Comparison of ENCODE assay signal across 16 cellular contexts in genomic region chr16:57482845-57483545, GRCh38.
"Had no signal": no experiment of that assay in that cellular context is flagged by ENCODE, and none has a peak within 500 bp of the region (broad histone marks: within the 10 kb centered on the region; RNA-seq: fewer than 3 reads in every experiment).

No MANE protein-coding gene starts in this region.

- H3K36me3 ChIP-seq: ascending aorta, esophagus muscularis mucosa, left lung, right lobe of liver had no signal

- H3K4me3 ChIP-seq: ascending aorta, esophagus muscularis mucosa, left lung, right lobe of liver, testis had no signal

- ATAC-seq: activated CD8-positive, alpha-beta T cell treated with anti-CD3 and anti-CD28 coated beads, Interleukin-2, amount 10 ng/mL, durations not matched to agents 7 days and 5 days; activated T-cell treated with anti-CD3 and anti-CD28 coated beads, Interleukin-2, amount 50 U/mL, for 72 hours; left lung; natural killer cell; right lobe of liver; stimulated activated naive CD8-positive, alpha-beta T cell treated with anti-CD3 and anti-CD28 coated beads, Interleukin-15, amount 100 ng/mL, for 72 hours had no signal

- H3K9me3 Mint-ChIP-seq: activated B cell treated with CpG ODN at 0.5 μM for 24 hours; activated T-cell treated with anti-CD3 and anti-CD28 coated beads, Interleukin-2, amount 50 U/mL, for 72 hours; natural killer cell; stimulated activated naive CD8-positive, alpha-beta T cell treated with anti-CD3 and anti-CD28 coated beads, Interleukin-15, amount 100 ng/mL, for 72 hours had no signal

- H3K27me3 Mint-ChIP-seq: stimulated activated naive CD8-positive, alpha-beta T cell treated with anti-CD3 and anti-CD28 coated beads, Interleukin-15, amount 100 ng/mL, for 72 hours had no signal

- H3K27me3 ChIP-seq: ascending aorta, esophagus muscularis mucosa, right lobe of liver, testis had no signal

- DNase-seq: activated B cell treated with CpG ODN at 0.5 μM for 24 hours; activated CD4-positive, alpha-beta T cell treated with anti-CD3 and anti-CD28 coated beads for 48 hours; activated CD8-positive, alpha-beta memory T cell treated with anti-CD3 and anti-CD28 coated beads, Interleukin-2, amount 50 U/mL, for 48 hours; activated CD8-positive, alpha-beta T cell treated with anti-CD3 and anti-CD28 coated beads, Interleukin-2, amount 10 ng/mL, durations not matched to agents 7 days and 5 days; activated naive CD4-positive, alpha-beta T cell; activated T-cell treated with anti-CD3 and anti-CD28 coated beads, Interleukin-2, amount 50 U/mL, for 72 hours; hippocampal formation; natural killer cell; stimulated activated CD4-positive, alpha-beta T cell treated with anti-CD3 and anti-CD28 coated beads, Interleukin-1b, Interleukin-23, amount 100 ng/mL, for 48 hours; stimulated activated naive CD8-positive, alpha-beta T cell treated with anti-CD3 and anti-CD28 coated beads, Interleukin-15, amount 100 ng/mL, for 72 hours; T-helper 2 cell; testis had no signal

- H3K27ac Mint-ChIP-seq: activated B cell treated with CpG ODN at 0.5 μM for 24 hours; activated CD8-positive, alpha-beta T cell treated with anti-CD3 and anti-CD28 coated beads, Interleukin-2, amount 10 ng/mL, durations not matched to agents 7 days and 5 days; activated T-cell treated with anti-CD3 and anti-CD28 coated beads, Interleukin-2, amount 50 U/mL, for 72 hours; natural killer cell; stimulated activated naive CD8-positive, alpha-beta T cell treated with anti-CD3 and anti-CD28 coated beads, Interleukin-15, amount 100 ng/mL, for 72 hours had no signal

- H3K27ac ChIP-seq: esophagus muscularis mucosa, left lung, right lobe of liver, testis had no signal

- H3K4me3 Mint-ChIP-seq: activated B cell treated with CpG ODN at 0.5 μM for 24 hours; activated CD8-positive, alpha-beta T cell treated with anti-CD3 and anti-CD28 coated beads, Interleukin-2, amount 10 ng/mL, durations not matched to agents 7 days and 5 days; activated T-cell treated with anti-CD3 and anti-CD28 coated beads, Interleukin-2, amount 50 U/mL, for 72 hours; natural killer cell; stimulated activated naive CD8-positive, alpha-beta T cell treated with anti-CD3 and anti-CD28 coated beads, Interleukin-15, amount 100 ng/mL, for 72 hours had no signal

- H3K9me3 ChIP-seq: ascending aorta, esophagus muscularis mucosa, left lung, right lobe of liver, testis had no signal

- H3K36me3 Mint-ChIP-seq: natural killer cell had no signal
